8 cellular contexts compared by ENCODE assay signal in genomic region chr15:71730277-71731144, GRCh38.
DNase-seq lines count a peak whose midpoint lies in the region; ATAC-seq and TF ChIP-seq lines count a peak whose summit lies in the region.

No MANE protein-coding gene starts in this region.

- no peaks in the 10 kb centered on the region for H3K27me3 ChIP-seq in upper lobe of right lung

- DNase-seq in activated gamma-delta T cell treated with Interleukin-2 at 50 U/mL for 16 hours, result peak; percentile 12
- no peak for DNase-seq in activated gamma-delta T cell (lab: John Stamatoyannopoulos, UW)
- peak; percentile 87 for DNase-seq in dermis blood vessel endothelial cell
- peak; percentile 79 to 85 for DNase-seq in lung microvascular endothelial cell (ENCODE audit: low read depth in 2 of 2)
- DNase-seq in upper lobe of right lung, result no peak

- H3K9me3 ChIP-seq in upper lobe of right lung, result no peaks in the 10 kb centered on the region

- H3K36me3 ChIP-seq in upper lobe of right lung, result no peaks in the 10 kb centered on the region

- ATAC-seq in SK-N-SH treated with all-trans-retinoic acid at 6 μM for 48 hours (peak; percentile 97), upper lobe of right lung (peak; percentile 86), HG02870 (IDR thresholded peaks at IDR 0.05; ENCODE audit: unreplicated experiment) (no peak)

- peak; percentile 86 for TF ChIP-seq RAD21 in Ishikawa (IDR thresholded peaks at IDR 0.05; ENCODE audit: low read depth)

- H3K4me3 ChIP-seq in upper lobe of right lung, result no peak overlapping the region

- no peak for TF ChIP-seq EP300 in Ishikawa (IDR thresholded peaks at IDR 0.05; ENCODE audit: borderline replicate concordance)

- intact Hi-C loops in upper lobe of right lung (cut with DNase I), result loop anchor here (10.0 kb wide), 1 partner anchor 276 kb away; no protein-coding TSS in a partner anchor

- TF ChIP-seq CTCF in upper lobe of right lung (IDR thresholded peaks at IDR 0.05), result peak; percentile 79

- H3K4me1 ChIP-seq in upper lobe of right lung, result peaks cover 6% of the 10 kb centered on the region

- no peak overlapping the region for H3K27ac ChIP-seq in upper lobe of right lung

TF ChIP-seq in Ishikawa, 13 proteins besides CTCF, POLR2A, EP300 and RAD21:
- TF ChIP-seq NFIC (IDR thresholded peaks at IDR 0.05), result no peak
- TF ChIP-seq TAF1 (IDR thresholded peaks at IDR 0.05; ENCODE audit: low read depth), result no peak
- no peak for TF ChIP-seq TEAD4 (IDR thresholded peaks at IDR 0.05)
- TF ChIP-seq FOXM1 (IDR thresholded peaks at IDR 0.05; ENCODE audit: borderline replicate concordance, low read depth), result no peak
- no peak for TF ChIP-seq EGR1 (IDR thresholded peaks at IDR 0.05)
- TF ChIP-seq REST (IDR thresholded peaks at IDR 0.05; ENCODE audit: low read depth), result no peak
- TF ChIP-seq CEBPB (IDR thresholded peaks at IDR 0.05), result no peak
- TF ChIP-seq CREB1 (IDR thresholded peaks at IDR 0.05; ENCODE audit: low read depth), result no peak
- TF ChIP-seq MAX (IDR thresholded peaks at IDR 0.05), result no peak
- no peak for TF ChIP-seq TCF12 (IDR thresholded peaks at IDR 0.05; ENCODE audit: low read depth)

TF ChIP-seq in SK-N-SH treated with all-trans-retinoic acid at 6 μM for 48 hours, 23 proteins besides CTCF, POLR2A, EP300 and RAD21:
- no peak for TF ChIP-seq ZNF70 (CRISPR knock-in tag; IDR thresholded peaks at IDR 0.05)
- TF ChIP-seq TOX (CRISPR knock-in tag; IDR thresholded peaks at IDR 0.05; ENCODE audit: borderline replicate concordance), result no peak
- TF ChIP-seq GLIS3 (CRISPR knock-in tag; IDR thresholded peaks at IDR 0.05), result no peak
- TF ChIP-seq ZNF8 (CRISPR knock-in tag; IDR thresholded peaks at IDR 0.05), result no peak
- no peak for TF ChIP-seq TCF4 (CRISPR knock-in tag; IDR thresholded peaks at IDR 0.05; ENCODE audit: borderline replicate concordance)
- no peak for TF ChIP-seq ESRRG (CRISPR knock-in tag; IDR thresholded peaks at IDR 0.05)
- no peak for TF ChIP-seq PPARA (CRISPR knock-in tag; IDR thresholded peaks at IDR 0.05; ENCODE audit: borderline replicate concordance)
- no peak for TF ChIP-seq ZNF565 (CRISPR knock-in tag; conservative IDR thresholded peaks at IDR 0.05; ENCODE audit: low read depth)
- TF ChIP-seq CREB5 (CRISPR knock-in tag; IDR thresholded peaks at IDR 0.05; ENCODE audit: low read depth), result no peak
- TF ChIP-seq ISL1 (CRISPR knock-in tag; IDR thresholded peaks at IDR 0.05), result 0 out of 2 replicates have a peak, but pooled peaks have one; percentile 37
- TF ChIP-seq CSRNP3 (CRISPR knock-in tag; IDR thresholded peaks at IDR 0.05), result no peak
- no peak for TF ChIP-seq TSHZ2 (CRISPR knock-in tag; IDR thresholded peaks at IDR 0.05)
- TF ChIP-seq ZFP3 (CRISPR knock-in tag; IDR thresholded peaks at IDR 0.05), result 0 out of 2 replicates have a peak, but pooled peaks have one; percentile 57
- no peak for TF ChIP-seq CSDC2 (CRISPR knock-in tag; IDR thresholded peaks at IDR 0.05)
- no peak for TF ChIP-seq ARNTL (CRISPR knock-in tag; IDR thresholded peaks at IDR 0.05; ENCODE audit: borderline replicate concordance, low read depth)
- 0 out of 2 replicates have a peak, but pooled peaks have one; percentile 21 for TF ChIP-seq PATZ1 (CRISPR knock-in tag; IDR thresholded peaks at IDR 0.05; ENCODE audit: borderline replicate concordance)
- no peak for TF ChIP-seq OSR1 (CRISPR knock-in tag; IDR thresholded peaks at IDR 0.05)
- no peak for TF ChIP-seq ZC3H10 (CRISPR knock-in tag; IDR thresholded peaks at IDR 0.05)
- TF ChIP-seq SNAI2 (CRISPR knock-in tag; IDR thresholded peaks at IDR 0.05), result no peak
- TF ChIP-seq ZFP30 (CRISPR knock-in tag; IDR thresholded peaks at IDR 0.05), result no peak
- TF ChIP-seq RARB (CRISPR knock-in tag; IDR thresholded peaks at IDR 0.05), result no peak
- TF ChIP-seq POU6F1 (CRISPR knock-in tag; IDR thresholded peaks at IDR 0.05; ENCODE audit: borderline replicate concordance, low read depth), result no peak
- TF ChIP-seq BACH2 (CRISPR knock-in tag; IDR thresholded peaks at IDR 0.05; ENCODE audit: borderline replicate concordance), result no peak

Comparison
In these comparisons a context has a peak if more than half of its experiments do, and no peak if none do; other contexts are left out.
1. DNase-seq: peak in activated gamma-delta T cell treated with Interleukin-2 at 50 U/mL for 16 hours (single experiment), dermis blood vessel endothelial cell (single experiment) and lung microvascular endothelial cell (2 of 2); none in activated gamma-delta T cell (single experiment) and upper lobe of right lung (single experiment).